ENCODE assay signal across 27 cellular contexts in the genomic region with DNA sequence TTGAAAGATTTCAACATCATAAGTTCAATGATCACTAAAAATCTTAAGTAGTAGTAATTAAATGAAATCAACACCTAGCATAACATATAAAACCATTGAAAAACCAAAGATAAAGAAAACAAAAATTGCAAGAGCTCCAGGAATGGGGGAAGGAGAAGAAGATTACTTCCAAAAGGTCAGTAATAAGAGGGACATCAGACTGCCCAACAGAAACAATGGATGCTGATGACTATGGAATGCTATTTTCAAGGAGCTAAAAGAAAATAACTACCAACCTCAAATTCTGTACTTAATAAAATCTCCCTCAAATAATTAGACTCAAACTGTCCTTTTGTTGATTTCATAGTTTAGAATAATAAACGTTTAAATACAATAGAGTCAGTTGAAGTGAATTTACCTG.
"Had no signal": no experiment of that assay in that cellular context is flagged by ENCODE, and none has a peak within 500 bp of the region (broad histone marks: within the 10 kb centered on the region; RNA-seq: fewer than 3 reads in every experiment).

No MANE protein-coding gene starts in this region.

- H3K4me3 ChIP-seq: ascending aorta, cardiac muscle cell, colonic mucosa, gastrocnemius medialis, left ventricle myocardium inferior, lung, mucosa of descending colon, spleen, tibial nerve had no signal

- H3K9me3 ChIP-seq: colonic mucosa had no signal

- H3K27ac Mint-ChIP-seq: activated naive CD4-positive, alpha-beta T cell treated with anti-CD3 and anti-CD28 coated beads, Interleukin-2, amount 10 ng/mL, durations not matched to agents 7 days and 5 days; activated naive CD8-positive, alpha-beta T cell treated with anti-CD3 and anti-CD28 coated beads, Interleukin-2, amount 10 ng/mL, durations not matched to agents 7 days and 5 days; brain; nephron had no signal

- H3K27me3 ChIP-seq: ascending aorta, cardiac muscle cell, colonic mucosa, gastrocnemius medialis, spleen, tibial nerve had no signal

- H3K4me1 Mint-ChIP-seq: activated naive CD4-positive, alpha-beta T cell treated with anti-CD3 and anti-CD28 coated beads, Interleukin-2, amount 10 ng/mL, durations not matched to agents 7 days and 5 days; activated naive CD8-positive, alpha-beta T cell treated with anti-CD3 and anti-CD28 coated beads, Interleukin-2, amount 10 ng/mL, durations not matched to agents 7 days and 5 days; brain; nephron had no signal

- H3K27me3 Mint-ChIP-seq: activated naive CD4-positive, alpha-beta T cell treated with anti-CD3 and anti-CD28 coated beads, Interleukin-2, amount 10 ng/mL, durations not matched to agents 7 days and 5 days; activated naive CD8-positive, alpha-beta T cell treated with anti-CD3 and anti-CD28 coated beads, Interleukin-2, amount 10 ng/mL, durations not matched to agents 7 days and 5 days; brain had no signal

- H3K4me3 Mint-ChIP-seq: activated naive CD4-positive, alpha-beta T cell treated with anti-CD3 and anti-CD28 coated beads, Interleukin-2, amount 10 ng/mL, durations not matched to agents 7 days and 5 days; activated naive CD8-positive, alpha-beta T cell treated with anti-CD3 and anti-CD28 coated beads, Interleukin-2, amount 10 ng/mL, durations not matched to agents 7 days and 5 days; brain; nephron had no signal

- H3K36me3 Mint-ChIP-seq: activated naive CD4-positive, alpha-beta T cell treated with anti-CD3 and anti-CD28 coated beads, Interleukin-2, amount 10 ng/mL, durations not matched to agents 7 days and 5 days; activated naive CD8-positive, alpha-beta T cell treated with anti-CD3 and anti-CD28 coated beads, Interleukin-2, amount 10 ng/mL, durations not matched to agents 7 days and 5 days; brain had no signal

- ATAC-seq: activated CD4-positive, CD25-positive, alpha-beta regulatory T cell treated with anti-CD3 and anti-CD28 coated beads, Interleukin-2, amount 50 U/mL, for 24 hours; gastrocnemius medialis; mucosa of descending colon; right cardiac atrium had no signal

- H3K27ac ChIP-seq: ascending aorta, cardiac muscle cell, colonic mucosa, gastrocnemius medialis, left ventricle myocardium inferior, spleen, tibial nerve, VCaP had no signal

- DNase-seq: activated CD4-positive, alpha-beta T cell treated with anti-CD3 and anti-CD28 coated beads for 48 hours; activated CD4-positive, alpha-beta T cell treated with anti-CD3 and anti-CD28 coated beads, Interleukin-2, amount 50 U/mL, for 48 hours; activated CD8-positive, alpha-beta memory T cell treated with anti-CD3 and anti-CD28 coated beads for 24 hours; activated effector memory CD4-positive, alpha-beta T cell treated with Interleukin-2 at 50 U/mL for 16 hours; activated naive CD4-positive, alpha-beta T cell treated with anti-CD3 and anti-CD28 coated beads, Interleukin-2, amount 10 ng/mL, durations not matched to agents 7 days and 5 days; activated naive CD8-positive, alpha-beta T cell treated with anti-CD3 and anti-CD28 coated beads, Interleukin-2, amount 10 ng/mL, durations not matched to agents 7 days and 5 days; cerebellar nuclear complex; colonic mucosa; effector memory CD4-positive, alpha-beta T cell; erythroblast; gastrocnemius medialis; glutamatergic neuron; islet precursor cell; left ventricle myocardium inferior; mucosa of descending colon; posterior cingulate gyrus; right cardiac atrium; spleen; stimulated activated naive CD4-positive, alpha-beta T cell had no signal

- H3K4me1 ChIP-seq: ascending aorta, colonic mucosa, gastrocnemius medialis, left ventricle myocardium inferior, spleen, tibial nerve had no signal

- H3K36me3 ChIP-seq: ascending aorta, cardiac muscle cell, colonic mucosa, gastrocnemius medialis, left ventricle myocardium inferior, spleen, tibial nerve had no signal
